Comparison of ENCODE assay signal across 8 cellular contexts in genomic region chr9:129383005-129383414, GRCh38.
DNase-seq lines count a peak whose midpoint lies in the region; ATAC-seq and TF ChIP-seq lines count a peak whose summit lies in the region.

No MANE protein-coding gene starts in this region.

- H3K4me2 ChIP-seq in mammary epithelial cell (ENCODE audit: insufficient read depth, low read depth, low read length) = peak overlapping the region; percentile 91

- no peaks in the 10 kb centered on the region for H3K79me2 ChIP-seq in mammary epithelial cell (ENCODE audit: insufficient read depth, low read length)

- in situ Hi-C loops in mammary epithelial cell (cut with MboI; ENCODE audit: low sequenced_read_pairs in 2 of 2) = no loop called here

- H3K27me3 ChIP-seq in CD4-positive, CD25-positive, alpha-beta regulatory T cell (ENCODE audit: control insufficient read depth, insufficient read depth, low read length) = no peaks in the 10 kb centered on the region
- H3K27me3 ChIP-seq in mammary epithelial cell (ENCODE audit: insufficient read depth, low read length) = no peaks in the 10 kb centered on the region

- peaks cover 4% of the 10 kb centered on the region for H3K27me3 Mint-ChIP-seq in CD4-positive, CD25-positive, alpha-beta regulatory T cell

- dilution Hi-C loops in mammary epithelial cell (cut with HindIII; ENCODE audit: low sequenced_read_pairs) = loop anchor here (5.0 kb wide), 1 partner anchor 199 kb away; no protein-coding TSS in a partner anchor

- no peaks in the 10 kb centered on the region for H3K9me3 ChIP-seq in CD4-positive, CD25-positive, alpha-beta regulatory T cell (ENCODE audit: control insufficient read depth in 2 of 2, low read length in 2 of 2)
- H3K9me3 ChIP-seq in mammary epithelial cell (replicated peaks; ENCODE audit: insufficient read depth, low read length) = no peaks in the 10 kb centered on the region

- intact Hi-C loops in mammary epithelial cell (cut with micrococcal nuclease) (loop anchor here (1.0 to 5.0 kb wide), 5 partner anchors 51 to 244 kb away; partner anchors contain the start of gene IER5L), left colon (cut with DNase I, micrococcal nuclease) (no loop called here)

- peak overlapping the region in 1 of 3 donors; percentile 60 for H3K27ac Mint-ChIP-seq in CD4-positive, CD25-positive, alpha-beta regulatory T cell

- peaks cover 14% of the 10 kb centered on the region for H3K4me1 ChIP-seq in CD4-positive, CD25-positive, alpha-beta regulatory T cell (ENCODE audit: control insufficient read depth, insufficient read depth, low read length, poor library complexity, severe bottlenecking)
- H3K4me1 ChIP-seq in mammary epithelial cell (ENCODE audit: insufficient read depth, low read length) = peaks cover 16% of the 10 kb centered on the region

- peaks cover 0 to 2% (median 0%) of the 10 kb centered on the region in 7 donors for H3K9me3 Mint-ChIP-seq in CD4-positive, CD25-positive, alpha-beta regulatory T cell

- H4K20me1 ChIP-seq in mammary epithelial cell (ENCODE audit: insufficient read depth, low read length) = no peaks in the 10 kb centered on the region

- no peaks in the 10 kb centered on the region for H3K36me3 Mint-ChIP-seq in CD4-positive, CD25-positive, alpha-beta regulatory T cell

- CTCF ChIA-PET in mammary epithelial cell (lab: Charles Lee; ENCODE audit: low non-redundant PET) = no interaction called here

- no TSS peak for BruUV-seq in mammary epithelial cell (replicated peaks; lab: Mats Ljungman, UMichigan)

- H2AFZ ChIP-seq in mammary epithelial cell (ENCODE audit: low read depth, low read length) = peak overlapping the region; percentile 91

- H3K9ac ChIP-seq in mammary epithelial cell (ENCODE audit: insufficient read depth, low read length) = no peak overlapping the region

- H3K4me3 Mint-ChIP-seq in CD4-positive, CD25-positive, alpha-beta regulatory T cell = peak overlapping the region in 3 of 4 donors; percentile 75 to 82 (median 80)

- H3K4me3 ChIP-seq in CD4-positive, CD25-positive, alpha-beta regulatory T cell (ENCODE audit: low read depth, low read length) = no peak overlapping the region
- H3K4me3 ChIP-seq in mammary epithelial cell (replicated peaks in 1 of 3; ENCODE audit: insufficient read depth in 1 of 3, low read depth in 2 of 3, low read length in 3 of 3) = peak overlapping the region; percentile 27 to 58 (median 45)

- no peak for ATAC-seq in CD4-positive, CD25-positive, alpha-beta regulatory T cell (ENCODE audit: low read depth in 2 of 2)
- ATAC-seq in left colon = peak; percentile 90
- no peak for ATAC-seq in HG02973 (IDR thresholded peaks at IDR 0.05; ENCODE audit: unreplicated experiment)
- ATAC-seq in HG02588 (IDR thresholded peaks at IDR 0.05; ENCODE audit: unreplicated experiment) = no peak

- peak overlapping the region; percentile 51 for H3K27ac ChIP-seq in CD4-positive, CD25-positive, alpha-beta regulatory T cell (ENCODE audit: insufficient read depth, low read length, poor library complexity, severe bottlenecking)
- H3K27ac ChIP-seq in mammary epithelial cell (ENCODE audit: insufficient read depth, low read depth, low read length) = no peak overlapping the region
- peak overlapping the region; percentile 80 for H3K27ac ChIP-seq in substantia nigra (ENCODE audit: low read depth, low read length, poor library complexity, severe bottlenecking)

- peaks cover 0 to 17% (median 8%) of the 10 kb centered on the region in 4 donors for H3K4me1 Mint-ChIP-seq in CD4-positive, CD25-positive, alpha-beta regulatory T cell

- H3K36me3 ChIP-seq in CD4-positive, CD25-positive, alpha-beta regulatory T cell (ENCODE audit: control insufficient read depth, insufficient read depth, low read length) = no peaks in the 10 kb centered on the region
- no peaks in the 10 kb centered on the region for H3K36me3 ChIP-seq in mammary epithelial cell (ENCODE audit: insufficient read depth, low read length)

- no peak for TF ChIP-seq CTCF in mammary epithelial cell (conservative IDR thresholded peaks at IDR 0.05 in 1 of 2, IDR thresholded peaks at IDR 0.05 in 1 of 2; ENCODE audit: extremely low read depth in 1 of 2, insufficient read depth in 1 of 2, low read depth in 1 of 2, low read length in 2 of 2)

- 0% methylated on average over 2 of the region's 14 CpGs for WGBS in mammary epithelial cell (ENCODE audit: low coverage, missing lambda C conversion rate)

- no peak for DNase-seq in CD4-positive, CD25-positive, alpha-beta regulatory T cell
- peak; percentile 42 for DNase-seq in NCI-H1048 (lab: John Stamatoyannopoulos, UW)
- DNase-seq in mammary epithelial cell = peak; percentile 72
- DNase-seq in left colon = peak; percentile 78 to 85
- peak in 13 of 49 donors; percentile 25 to 68 (median 52) for DNase-seq in substantia nigra (lab: John Stamatoyannopoulos, UW)
- DNase-seq in effector CD4-positive, alpha-beta T cell = no peak

Comparison
In these comparisons a context has a peak if more than half of its experiments do, and no peak if none do; other contexts are left out.
1. DNase-seq: peak in NCI-H1048 (single experiment), mammary epithelial cell (single experiment) and left colon (2 of 2); none in CD4-positive, CD25-positive, alpha-beta regulatory T cell (0 of 3) and effector CD4-positive, alpha-beta T cell (single experiment).